In the genomic region with DNA sequence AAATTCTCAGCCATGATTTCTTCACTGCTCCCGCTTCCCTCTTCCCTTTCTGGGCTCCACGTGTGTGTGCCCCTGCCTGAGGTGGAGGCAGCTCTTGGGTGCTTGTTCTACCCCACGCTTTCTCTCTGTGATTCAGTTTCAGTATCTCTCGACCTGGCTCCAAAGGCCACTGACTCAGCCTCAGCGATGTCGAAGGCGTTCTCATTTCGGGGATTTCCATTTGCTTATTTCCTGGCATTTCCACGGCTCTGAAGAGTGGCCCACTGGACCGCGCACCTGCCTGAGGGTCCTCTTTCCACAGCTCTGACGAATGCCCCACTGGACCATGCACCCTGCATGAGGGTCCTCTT, we compare ENCODE assay signal across 10 cellular contexts. TPM values are rescaled to one million over a fixed set of nuclear protein-coding genes. Genes with fewer than 3 reads are reported as not detected.
DNase-seq lines count a peak whose midpoint lies in the region; ATAC-seq and FAIRE-seq lines count a peak whose summit lies in the region.
"Had no signal": no experiment of that assay in that cellular context is flagged by ENCODE, and none has a peak within 500 bp of the region (broad histone marks: within the 10 kb centered on the region; RNA-seq: fewer than 3 reads in every experiment).

No MANE protein-coding gene starts in this region.

- peak overlapping the region; percentile 25 to 84 for H3K27ac ChIP-seq in small intestine (ENCODE audit: low read depth in 1 of 2, low read length in 1 of 2)
- peak overlapping the region; percentile 79 for H3K27ac ChIP-seq in thymus (ENCODE audit: low read depth)
- no peak overlapping the region for H3K27ac ChIP-seq in Karpas-422 (ENCODE audit: low read length)

- no peak for FAIRE-seq in small intestine (lab: Jason Lieb, UNC)

- H3K27me3 ChIP-seq in small intestine (ENCODE audit: control insufficient read depth in 2 of 2, insufficient read depth in 2 of 2, low read length in 2 of 2) (no peaks in the 10 kb centered on the region), thymus (ENCODE audit: control insufficient read depth, insufficient read depth) (no peaks in the 10 kb centered on the region), Karpas-422 (ENCODE audit: low read length) (no peaks in the 10 kb centered on the region)
- H3K27me3 ChIP-seq: tibial nerve had no signal

- DNase-seq in activated effector memory CD4-positive, alpha-beta T cell treated with anti-CD3 and anti-CD28 coated beads, Interleukin-2, amount 50 U/mL, for 16 hours = peak; percentile 87
- DNase-seq in small intestine (peak; percentile 6), dedifferentiated amniotic fluid mesenchymal stem cell (ENCODE audit: extremely low spot score) (no peak), Karpas-422 (no peak), NCI-H446 (lab: John Stamatoyannopoulos, UW) (no peak)
- DNase-seq: MM.1S, WERI-Rb-1 had no signal

- no peaks in the 10 kb centered on the region for H3K9me2 ChIP-seq in Karpas-422 (replicated peaks; ENCODE audit: insufficient read depth, low read length)

- no peak overlapping the region for H3K4me3 ChIP-seq in small intestine (ENCODE audit: low read depth in 1 of 2, low read length in 2 of 2)
- no peak overlapping the region for H3K4me3 ChIP-seq in thymus (ENCODE audit: low read length)
- no peak overlapping the region for H3K4me3 ChIP-seq in Karpas-422 (ENCODE audit: low read length)
- H3K4me3 ChIP-seq: tibial nerve had no signal

- no peaks in the 10 kb centered on the region for H4K20me1 ChIP-seq in Karpas-422 (ENCODE audit: insufficient read depth, low read depth, low read length)

- 72 to 82% (median 74%) methylated on average over 12 of the region's 12 CpGs for WGBS in small intestine, 3 donors
- 88% methylated on average over 12 of the region's 12 CpGs for WGBS in thymus

- H3K4me1 ChIP-seq in small intestine (ENCODE audit: control insufficient read depth in 2 of 2, insufficient read depth in 1 of 2, low read depth in 1 of 2, low read length in 1 of 2) (no peaks in the 10 kb centered on the region), thymus (ENCODE audit: control insufficient read depth, insufficient read depth, low read length) (peaks cover 12% of the 10 kb centered on the region), Karpas-422 (ENCODE audit: low read length) (no peaks in the 10 kb centered on the region)
- H3K4me1 ChIP-seq: tibial nerve had no signal

- H3K79me2 ChIP-seq in Karpas-422 (ENCODE audit: low read length) = no peaks in the 10 kb centered on the region

- no peak overlapping the region for H3K9ac ChIP-seq in Karpas-422 (ENCODE audit: low read length)

- H2AFZ ChIP-seq in Karpas-422 (ENCODE audit: low read length) = no peak overlapping the region

- no peak overlapping the region for H3K4me2 ChIP-seq in Karpas-422 (ENCODE audit: low read depth, low read length, poor library complexity, severe bottlenecking)

- H3K9me3 ChIP-seq in small intestine (ENCODE audit: control insufficient read depth, low read depth) = no peaks in the 10 kb centered on the region
- H3K9me3 ChIP-seq in thymus (ENCODE audit: control insufficient read depth) = no peaks in the 10 kb centered on the region
- H3K9me3 ChIP-seq in Karpas-422 (ENCODE audit: low read length) = no peaks in the 10 kb centered on the region
- H3K9me3 ChIP-seq: tibial nerve had no signal

- peak; percentile 97 to 98 for ATAC-seq in activated CD4-positive, CD25-positive, alpha-beta regulatory T cell treated with anti-CD3 and anti-CD28 coated beads, Interleukin-2, amount 50 U/mL, for 24 hours

- H3K36me3 ChIP-seq in small intestine (ENCODE audit: control insufficient read depth in 2 of 2, insufficient read depth in 2 of 2, low read length in 2 of 2) (peaks cover 30 to 47% of the 10 kb centered on the region in 2 donors), thymus (ENCODE audit: control insufficient read depth, insufficient read depth) (peaks cover 81% of the 10 kb centered on the region), Karpas-422 (ENCODE audit: insufficient read depth, low read length) (no peaks in the 10 kb centered on the region; the same call in 1 of the 2 replicates)

RNA-seq across cellular contexts. Expression of a gene that starts 52.4 kb away (rescaled TPM):
- 100 to 1,000 TPM; 173 to 463 (median 287) TPM for polyA plus RNA-seq in small intestine
- 230 TPM for polyA plus RNA-seq in thymus
- 48.8 and 76.6 TPM in 2 replicates for total RNA-seq in Karpas-422 (2014; rRNA removed; shearing (Covaris generic); ENCODE audit: low replicate concordance)

RNA-seq across cellular contexts. Expression of a gene that starts 52.6 kb away (rescaled TPM):
- polyA plus RNA-seq in small intestine = 10 to 100 TPM; 23.1 to 29.5 (median 25.4) TPM
- polyA plus RNA-seq in thymus = 87.1 TPM
- 15.1 and 28.1 TPM in 2 replicates for total RNA-seq in Karpas-422 (2014; rRNA removed; shearing (Covaris generic); ENCODE audit: low replicate concordance)

RNA-seq across cellular contexts. Expression of a gene that starts 53.8 kb away (rescaled TPM):
- polyA plus RNA-seq in small intestine (1 to 10 TPM in 1 of 3 donors, not detected in 2; 2.6 TPM), thymus (7.9 TPM)
- 0.40 and 3.1 TPM in 2 replicates for total RNA-seq in Karpas-422 (2014; rRNA removed; shearing (Covaris generic); ENCODE audit: low replicate concordance)

Comparison
In these comparisons a context has a peak if more than half of its experiments do, and no peak if none do; other contexts are left out.
1. DNase-seq: peak in activated effector memory CD4-positive, alpha-beta T cell treated with anti-CD3 and anti-CD28 coated beads, Interleukin-2, amount 50 U/mL, for 16 hours (single experiment) and small intestine (single experiment); none in dedifferentiated amniotic fluid mesenchymal stem cell (single experiment), Karpas-422 (single experiment) and NCI-H446 (0 of 2).